In genomic region chr7:75092892-75093249, GRCh38 we compare ENCODE assay signal across 8 cellular contexts. TPM values are rescaled to one million over a fixed set of nuclear protein-coding genes. Genes with fewer than 3 reads are reported as not detected.
DNase-seq lines count a peak whose midpoint lies in the region; ATAC-seq and TF ChIP-seq lines count a peak whose summit lies in the region.
"Not testable (repeated sequence)": the region's sequence is repeated elsewhere in the genome, so short reads cannot be mapped to it uniquely, and the experiment has no call there.

No MANE protein-coding gene starts in this region.

- not testable (repeated sequence) for H3K4me3 ChIP-seq in CD8-positive, alpha-beta T cell (ENCODE audit: low read depth, low read length)
- H3K4me3 ChIP-seq in WERI-Rb-1 (ENCODE audit: low read depth, low read length): peak overlapping the region; percentile 36

- not testable (repeated sequence) for H3K4me3 Mint-ChIP-seq in CD8-positive, alpha-beta T cell; activated naive CD8-positive, alpha-beta T cell treated with anti-CD3 and anti-CD28 coated beads for 36 hours

- not testable (repeated sequence) for TF ChIP-seq CTCF in CD8-positive, alpha-beta T cell (IDR thresholded peaks at IDR 0.05); WERI-Rb-1 (IDR thresholded peaks at IDR 0.05; ENCODE audit: low read depth, low read length); omental fat pad (IDR thresholded peaks at IDR 0.05)

- H3K36me3 Mint-ChIP-seq in CD8-positive, alpha-beta T cell; activated naive CD8-positive, alpha-beta T cell treated with anti-CD3 and anti-CD28 coated beads for 36 hours: not testable (repeated sequence)

- not testable (repeated sequence) for H3K27ac Mint-ChIP-seq in CD8-positive, alpha-beta T cell; activated naive CD8-positive, alpha-beta T cell treated with anti-CD3 and anti-CD28 coated beads for 36 hours

- H3K27me3 Mint-ChIP-seq in CD8-positive, alpha-beta T cell (ENCODE audit: low read depth); activated naive CD8-positive, alpha-beta T cell treated with anti-CD3 and anti-CD28 coated beads for 36 hours: not testable (repeated sequence)

- POLR2A ChIA-PET in CD8-positive, alpha-beta T cell (lab: Charles Lee): not testable (repeated sequence)

- H3K4me1 ChIP-seq in CD8-positive, alpha-beta T cell (ENCODE audit: insufficient read depth, low read length): not testable (repeated sequence)

- peak; percentile 97 for ATAC-seq in CD8-positive, alpha-beta T cell
- ATAC-seq in GM21515 (IDR thresholded peaks at IDR 0.05; ENCODE audit: unreplicated experiment) (peak; percentile 97), HG03354 (IDR thresholded peaks at IDR 0.05; ENCODE audit: poor library complexity, severe bottlenecking, unreplicated experiment) (peak; percentile 98), Right ventricle myocardium inferior (peak; percentile 99), omental fat pad (ENCODE audit: low FRiP score) (peak; percentile 99)

- CTCF ChIA-PET in CD8-positive, alpha-beta T cell (lab: Charles Lee): not testable (repeated sequence)

- not testable (repeated sequence) for H3K9me3 Mint-ChIP-seq in CD8-positive, alpha-beta T cell; activated naive CD8-positive, alpha-beta T cell treated with anti-CD3 and anti-CD28 coated beads for 36 hours

- not testable (repeated sequence) for H3K27me3 ChIP-seq in CD8-positive, alpha-beta T cell (ENCODE audit: insufficient read depth, low read length); WERI-Rb-1 (ENCODE audit: insufficient read depth, low read depth, severe bottlenecking)

- H3K4me1 Mint-ChIP-seq in CD8-positive, alpha-beta T cell (ENCODE audit: low read depth); activated naive CD8-positive, alpha-beta T cell treated with anti-CD3 and anti-CD28 coated beads for 36 hours: not testable (repeated sequence)

- H3K9me3 ChIP-seq in CD8-positive, alpha-beta T cell (ENCODE audit: low read length); WERI-Rb-1 (ENCODE audit: severe bottlenecking): not testable (repeated sequence)

- H3K36me3 ChIP-seq in CD8-positive, alpha-beta T cell (ENCODE audit: insufficient read depth, low read length); WERI-Rb-1: not testable (repeated sequence)

- intact Hi-C loops in CD8-positive, alpha-beta T cell (cut with DNase I, micrococcal nuclease); Right ventricle myocardium inferior (cut with DNase I): not testable (repeated sequence)

- peak overlapping the region; percentile 60 for H3K27ac ChIP-seq in CD8-positive, alpha-beta T cell (ENCODE audit: low read depth, low read length)
- H3K27ac ChIP-seq in WERI-Rb-1: peak overlapping the region; percentile 98

- peak; percentile 82 to 97 (median 90) for DNase-seq in CD8-positive, alpha-beta T cell
- DNase-seq in WERI-Rb-1 (peak; percentile 96), Right ventricle myocardium inferior (ENCODE audit: missing footprints) (peak; percentile 96), omental fat pad (ENCODE audit: low spot score) (peak; percentile 67)
- DNase-seq in activated naive CD8-positive, alpha-beta T cell treated with anti-CD3 and anti-CD28 coated beads for 36 hours: peak; percentile 95
- peak; percentile 88 for DNase-seq in stimulated activated CD8-positive, alpha-beta memory T cell treated with anti-CD3 and anti-CD28 coated beads, Interleukin-4, amount 100 ng/mL, for 24 hours (ENCODE audit: low read depth)

RNA-seq across cellular contexts. Expression of gene GTF2IRD2B, which starts 0.5 kb away (rescaled TPM):
- 10 to 100 TPM; 46.9 to 50.9 TPM for total RNA-seq in CD8-positive, alpha-beta T cell
- 10 to 100 TPM in 1 of 2 experiments, 1 to 10 TPM in 1; 8.8 to 12.2 TPM for total RNA-seq in activated naive CD8-positive, alpha-beta T cell treated with anti-CD3 and anti-CD28 coated beads for 36 hours
- total RNA-seq in Right ventricle myocardium inferior (29.3 TPM), omental fat pad (10 to 100 TPM; 36.0 to 45.9 (median 40.9) TPM)

RNA-seq across cellular contexts. Expression of gene RCC1L, which starts 19.3 kb away (rescaled TPM):
- total RNA-seq in CD8-positive, alpha-beta T cell: 10 to 100 TPM; 18.0 to 20.1 TPM
- total RNA-seq in activated naive CD8-positive, alpha-beta T cell treated with anti-CD3 and anti-CD28 coated beads for 36 hours: 10 to 100 TPM; 63.4 to 66.1 TPM
- 49.2 TPM for total RNA-seq in Right ventricle myocardium inferior
- total RNA-seq in omental fat pad: 10 to 100 TPM; 37.0 to 45.7 (median 40.1) TPM
